Comparison of ENCODE assay signal across 29 cellular contexts in genomic region chr17:82483836-82484235, GRCh38.
"Had no signal": no experiment of that assay in that cellular context is flagged by ENCODE, and none has a peak within 500 bp of the region (broad histone marks: within the 10 kb centered on the region; RNA-seq: fewer than 3 reads in every experiment).

No MANE protein-coding gene starts in this region.

- H3K4me3 ChIP-seq: Peyer's patch, SJCRH30, SK-N-MC had no signal

- FAIRE-seq: TTC549 had no signal

- H3K27me3 ChIP-seq: Peyer's patch, SJCRH30 had no signal

- H3K9ac ChIP-seq: KMS-11 had no signal

- H3K9me3 ChIP-seq: Peyer's patch, SJCRH30 had no signal

- H3K4me1 ChIP-seq: Peyer's patch, SJCRH30 had no signal

- ATAC-seq: activated CD8-positive, alpha-beta T cell treated with anti-CD3 and anti-CD28 coated beads for 36 hours; activated T-cell treated with anti-CD3 and anti-CD28 coated beads, Interleukin-2, amount 50 U/mL, for 72 hours; activated T-helper 17 cell treated with anti-CD3 and anti-CD28 coated beads, Interleukin-2, amount 50 U/mL, for 72 hours; PC-3 had no signal

- H3K4me2 ChIP-seq: KMS-11 had no signal

- H3K27ac ChIP-seq: KMS-11, Peyer's patch, SJCRH30, SK-N-MC had no signal

- DNase-seq: activated CD4-positive, alpha-beta T cell treated with anti-CD3 and anti-CD28 coated beads, Interleukin-2, amount 10 ng/mL, durations not matched to agents 24 days and 14 days; activated CD4-positive, alpha-beta T cell treated with anti-CD3 and anti-CD28 coated beads, Interleukin-2, amount 50 U/mL, for 4 hours; activated CD8-positive, alpha-beta T cell treated with anti-CD3 and anti-CD28 coated beads for 36 hours; activated effector memory CD4-positive, alpha-beta T cell treated with anti-CD3 and anti-CD28 coated beads, Interleukin-2, amount 50 U/mL, for 16 hours; activated naive CD4-positive, alpha-beta T cell; activated naive CD4-positive, alpha-beta T cell treated with anti-CD3 and anti-CD28 coated beads, Interleukin-2, amount 50 U/mL, for 16 hours; activated naive CD8-positive, alpha-beta T cell treated with anti-CD3 and anti-CD28 coated beads for 36 hours; activated T-cell treated with anti-CD3 and anti-CD28 coated beads, Interleukin-2, amount 50 U/mL, for 1 hour; activated T-cell treated with anti-CD3 and anti-CD28 coated beads, Interleukin-2, amount 50 U/mL, for 72 hours; amniotic stem cell; aorta; MM.1S; MV-4-11; NCI-H1092; NCI-H1436 treated with DMSO at 0.1 percent for 48 hours; NCI-H1694 treated with DMSO at 0.1 percent for 48 hours; NCI-H2029; NCI-H345; NCI-H524 treated with DMSO at 0.1 percent for 48 hours; NK-92 treated with Interleukin-12 subunit alpha and Interleukin-12 subunit beta, amount 100 ng/mL, for 24 hours; PC-3; Peyer's patch; RPMI8226; SHP77; SJCRH30 had no signal
